Comparison of ENCODE assay signal across 32 cellular contexts in genomic region chr6:46862381-46862780, GRCh38. TPM values are rescaled to one million over a fixed set of nuclear protein-coding genes. Genes with fewer than 3 reads are reported as not detected.
DNase-seq lines count a peak whose midpoint lies in the region; TF ChIP-seq lines count a peak whose summit lies in the region.
"Had no signal": no experiment of that assay in that cellular context is flagged by ENCODE, and none has a peak within 500 bp of the region (broad histone marks: within the 10 kb centered on the region; RNA-seq: fewer than 3 reads in every experiment).

No MANE protein-coding gene starts in this region.

- no peak overlapping the region for H3K23ac ChIP-seq in trophoblast cell (ENCODE audit: low read length)

- intact Hi-C loops in mammary epithelial cell (cut with micrococcal nuclease) (no loop called here), breast epithelium (cut with DNase I; ENCODE audit: low total_unique reads) (no loop called here)

- H3K18ac ChIP-seq in trophoblast cell (ENCODE audit: low read length): no peak overlapping the region

- H3K79me2 ChIP-seq in mammary epithelial cell (ENCODE audit: insufficient read depth, low read length): no peaks in the 10 kb centered on the region
- no peaks in the 10 kb centered on the region for H3K79me2 ChIP-seq in Loucy (ENCODE audit: insufficient read depth, low read length)
- H3K79me2 ChIP-seq in trophoblast cell (ENCODE audit: control insufficient read depth, insufficient read depth, low read length, poor library complexity): no peaks in the 10 kb centered on the region
- H3K79me2 ChIP-seq: parathyroid adenoma had no signal

- H4K8ac ChIP-seq in trophoblast cell (ENCODE audit: low read depth, low read length): no peak overlapping the region

- H2BK120ac ChIP-seq in trophoblast cell (ENCODE audit: insufficient read depth, low read length, poor library complexity): no peak overlapping the region

- WGBS in mammary epithelial cell (ENCODE audit: low coverage, missing lambda C conversion rate): 96% methylated on average over 2 of the region's 2 CpGs
- WGBS in trophoblast cell (ENCODE audit: extremely low coverage, insufficient coverage, insufficient read length): no CpG with 5 or more reads among the region's 2 CpGs

- DNase-seq in mammary epithelial cell (no peak), breast epithelium (ENCODE audit: low spot score in 2 of 2) (no peak), epithelial cell of proximal tubule (ENCODE audit: low read depth) (no peak), type B pancreatic cell (ENCODE audit: extremely low spot score, unreplicated experiment) (no peak), HPDE6-E6E7 (ENCODE audit: extremely low spot score) (no peak), cerebellum (ENCODE audit: low spot score) (no peak), trophoblast cell (no peak)
- DNase-seq: activated effector memory CD4-positive, alpha-beta T cell treated with Interleukin-2 at 50 U/mL for 16 hours; activated naive CD8-positive, alpha-beta T cell treated with anti-CD3 and anti-CD28 coated beads for 36 hours; anterior cingulate cortex; effector memory CD8-positive, alpha-beta T cell; foreskin melanocyte; HCEC 1CT; mesendoderm; NCI-H1436; NCI-H2081; NCI-H226; Right ventricle myocardium superior; spleen; stimulated activated CD4-positive, alpha-beta T cell treated with anti-CD3 and anti-CD28 coated beads, Interleukin-2, amount 100 ng/mL, for 48 hours; T-helper 2 cell; tibial artery had no signal

- H4K12ac ChIP-seq in trophoblast cell (ENCODE audit: low read depth, low read length): no peak overlapping the region

- no peak overlapping the region for H3K27ac Mint-ChIP-seq in type B pancreatic cell
- H3K27ac Mint-ChIP-seq: activated naive CD8-positive, alpha-beta T cell treated with anti-CD3 and anti-CD28 coated beads for 36 hours; effector memory CD8-positive, alpha-beta T cell; neural progenitor cell had no signal

- dilution Hi-C loops in mammary epithelial cell (cut with HindIII; ENCODE audit: low sequenced_read_pairs): no loop called here

- H3K4ac ChIP-seq in trophoblast cell (ENCODE audit: low read depth, low read length): no peak overlapping the region

- H4K91ac ChIP-seq in trophoblast cell (ENCODE audit: low read depth, low read length): no peak overlapping the region

- no peak overlapping the region for H2BK5ac ChIP-seq in trophoblast cell (ENCODE audit: low read depth, low read length, poor library complexity)

- H3K4me3 ChIP-seq in mammary epithelial cell (replicated peaks in 1 of 3; ENCODE audit: insufficient read depth in 1 of 3, low read depth in 2 of 3, low read length in 3 of 3) (no peak overlapping the region), breast epithelium (no peak overlapping the region), Loucy (ENCODE audit: low read length, poor library complexity, severe bottlenecking) (no peak overlapping the region), epithelial cell of proximal tubule (ENCODE audit: low read depth, low read length) (no peak overlapping the region), trophoblast cell (ENCODE audit: low read depth, low read length) (no peak overlapping the region)
- H3K4me3 ChIP-seq: esophagus muscularis mucosa, neural progenitor cell, right atrium auricular region, spleen, tibial artery had no signal

- TF ChIP-seq POLR2A in breast epithelium (IDR thresholded peaks at IDR 0.05): no peak

- no peaks in the 10 kb centered on the region for H3K79me1 ChIP-seq in trophoblast cell (ENCODE audit: low read length)

- no peak overlapping the region for H2AK5ac ChIP-seq in trophoblast cell (ENCODE audit: low read length)

- H2AFZ ChIP-seq in mammary epithelial cell (ENCODE audit: low read depth, low read length) (no peak overlapping the region), Loucy (ENCODE audit: low read length) (no peak overlapping the region), trophoblast cell (ENCODE audit: insufficient read depth, low read length, poor library complexity) (no peak overlapping the region)
- H2AFZ ChIP-seq: neural progenitor cell, parathyroid adenoma had no signal

- H3K4me1 ChIP-seq in mammary epithelial cell (ENCODE audit: insufficient read depth, low read length) (no peaks in the 10 kb centered on the region), breast epithelium (no peaks in the 10 kb centered on the region), Loucy (ENCODE audit: insufficient read depth, low read length, poor library complexity, severe bottlenecking) (no peaks in the 10 kb centered on the region), trophoblast cell (ENCODE audit: control insufficient read depth in 1 of 2, insufficient read depth in 2 of 2, low read length in 2 of 2) (peaks cover 0 to 1% of the 10 kb centered on the region in 2 experiments)
- H3K4me1 ChIP-seq: esophagus muscularis mucosa, neural progenitor cell, right atrium auricular region, spleen, tibial artery had no signal

- H3K36me3 ChIP-seq in mammary epithelial cell (ENCODE audit: insufficient read depth, low read length): no peaks in the 10 kb centered on the region
- H3K36me3 ChIP-seq in breast epithelium: no peaks in the 10 kb centered on the region
- no peaks in the 10 kb centered on the region for H3K36me3 ChIP-seq in Loucy (ENCODE audit: insufficient read depth, low read length)
- no peaks in the 10 kb centered on the region for H3K36me3 ChIP-seq in trophoblast cell (ENCODE audit: control insufficient read depth in 1 of 2, insufficient read depth in 2 of 2, low read length in 2 of 2)
- H3K36me3 ChIP-seq: neural progenitor cell, tibial artery had no signal

- in situ Hi-C loops in mammary epithelial cell (cut with MboI; ENCODE audit: low sequenced_read_pairs in 2 of 2): loop anchor here (25.0 kb wide), 1 partner anchor 450 kb away; the partner anchor contains the start of gene TNFRSF21 (in 2 of the 2)

- H3K9ac ChIP-seq in mammary epithelial cell (ENCODE audit: insufficient read depth, low read length) (no peak overlapping the region), Loucy (ENCODE audit: low read depth, low read length, poor library complexity, severe bottlenecking) (no peak overlapping the region), trophoblast cell (ENCODE audit: low read length) (no peak overlapping the region)
- H3K9ac ChIP-seq: KMS-11, neural progenitor cell, parathyroid adenoma had no signal

- H3K9me3 ChIP-seq in mammary epithelial cell (replicated peaks; ENCODE audit: insufficient read depth, low read length) (no peaks in the 10 kb centered on the region), breast epithelium (no peaks in the 10 kb centered on the region), Loucy (ENCODE audit: insufficient read depth, low read depth, low read length) (no peaks in the 10 kb centered on the region), trophoblast cell (ENCODE audit: insufficient read depth, low read depth, low read length) (no peaks in the 10 kb centered on the region)
- H3K9me3 ChIP-seq: esophagus muscularis mucosa, right atrium auricular region, spleen, tibial artery had no signal

- H3K27me3 Mint-ChIP-seq in type B pancreatic cell: no peaks in the 10 kb centered on the region

- no peak overlapping the region for H3K4me3 Mint-ChIP-seq in type B pancreatic cell
- H3K4me3 Mint-ChIP-seq: activated naive CD8-positive, alpha-beta T cell treated with anti-CD3 and anti-CD28 coated beads for 36 hours; effector memory CD8-positive, alpha-beta T cell; neural progenitor cell had no signal

- H3K9me3 Mint-ChIP-seq in type B pancreatic cell: no peaks in the 10 kb centered on the region
- H3K9me3 Mint-ChIP-seq: activated naive CD8-positive, alpha-beta T cell treated with anti-CD3 and anti-CD28 coated beads for 36 hours; effector memory CD8-positive, alpha-beta T cell; neural progenitor cell had no signal

- no peak overlapping the region for H3K14ac ChIP-seq in trophoblast cell (ENCODE audit: low read length)

- CTCF ChIA-PET in mammary epithelial cell (lab: Charles Lee; ENCODE audit: low non-redundant PET): interaction anchor here (0.7 kb wide), 2 partner anchors 8 to 661 kb away, joined by 3 to 43 read pairs; no protein-coding TSS in a partner anchor

- BruUV-seq in mammary epithelial cell (replicated peaks; lab: Mats Ljungman, UMichigan): no TSS peak

- H3K4me1 Mint-ChIP-seq in type B pancreatic cell (ENCODE audit: unreplicated experiment): no peaks in the 10 kb centered on the region
- H3K4me1 Mint-ChIP-seq: activated naive CD8-positive, alpha-beta T cell treated with anti-CD3 and anti-CD28 coated beads for 36 hours; neural progenitor cell had no signal

- no peaks in the 10 kb centered on the region for H3K27me3 ChIP-seq in mammary epithelial cell (ENCODE audit: insufficient read depth, low read length)
- no peaks in the 10 kb centered on the region for H3K27me3 ChIP-seq in breast epithelium
- no peaks in the 10 kb centered on the region for H3K27me3 ChIP-seq in Loucy (ENCODE audit: insufficient read depth, low read length, poor library complexity, severe bottlenecking)
- H3K27me3 ChIP-seq in trophoblast cell (ENCODE audit: insufficient read depth, low read length): no peaks in the 10 kb centered on the region
- H3K27me3 ChIP-seq: esophagus muscularis mucosa, neural progenitor cell, right atrium auricular region, spleen, tibial artery had no signal

- H4K20me1 ChIP-seq in mammary epithelial cell (ENCODE audit: insufficient read depth, low read length) (no peaks in the 10 kb centered on the region), Loucy (ENCODE audit: insufficient read depth, low read length, poor library complexity, severe bottlenecking) (no peaks in the 10 kb centered on the region)

- H3K27ac ChIP-seq in mammary epithelial cell (ENCODE audit: insufficient read depth, low read depth, low read length) (no peak overlapping the region), breast epithelium (no peak overlapping the region), trophoblast cell (ENCODE audit: low read depth, low read length) (no peak overlapping the region)
- H3K27ac ChIP-seq: esophagus muscularis mucosa, HL-60, KMS-11, neural progenitor cell, parathyroid adenoma, right atrium auricular region, spleen, tibial artery had no signal

- no peaks in the 10 kb centered on the region for H3K9me2 ChIP-seq in Loucy (replicated peaks; ENCODE audit: low read depth, low read length)

- no peaks in the 10 kb centered on the region for H3F3A ChIP-seq in Loucy (ENCODE audit: low read depth)

- TF ChIP-seq CTCF in mammary epithelial cell (conservative IDR thresholded peaks at IDR 0.05 in 1 of 2, IDR thresholded peaks at IDR 0.05 in 1 of 2; ENCODE audit: extremely low read depth in 1 of 2, insufficient read depth in 1 of 2, low read depth in 1 of 2, low read length in 2 of 2) (peak; percentile 3 to 12), breast epithelium (IDR thresholded peaks at IDR 0.05) (no peak), Loucy (conservative IDR thresholded peaks at IDR 0.05; ENCODE audit: low read length) (peak; percentile 46), epithelial cell of proximal tubule (conservative IDR thresholded peaks at IDR 0.05; ENCODE audit: low read depth, low read length) (peak; percentile 24), type B pancreatic cell (conservative IDR thresholded peaks at IDR 0.05) (peak; percentile 26)

- no peaks in the 10 kb centered on the region for H3K36me3 Mint-ChIP-seq in type B pancreatic cell
- H3K36me3 Mint-ChIP-seq: activated naive CD8-positive, alpha-beta T cell treated with anti-CD3 and anti-CD28 coated beads for 36 hours; neural progenitor cell had no signal

- H2BK12ac ChIP-seq in trophoblast cell (ENCODE audit: low read length): no peak overlapping the region

- H3K4me2 ChIP-seq in mammary epithelial cell (ENCODE audit: insufficient read depth, low read depth, low read length): no peak overlapping the region
- H3K4me2 ChIP-seq in Loucy (ENCODE audit: low read depth, low read length, poor library complexity, severe bottlenecking): no peak overlapping the region
- no peak overlapping the region for H3K4me2 ChIP-seq in trophoblast cell (ENCODE audit: low read length)
- H3K4me2 ChIP-seq: KMS-11, neural progenitor cell had no signal

RNA-seq across cellular contexts. Expression of gene ADGRF5, which starts 59.4 kb away (rescaled TPM):
- total RNA-seq in mammary epithelial cell (1 to 10 TPM in 1 of 2 donors, under 1 TPM in 1; 0.09 to 1.5 TPM), breast epithelium (10 to 100 TPM; 22.5 to 43.4 (median 41.6) TPM), epithelial cell of proximal tubule (0.06 and 0.14 TPM in 2 replicates), type B pancreatic cell (ENCODE audit: low replicate concordance) (0.58 and 1.2 TPM in 2 replicates), cerebellum (8.0 TPM)
- polyA plus RNA-seq in mammary epithelial cell: 0.01 TPM
- not detected for polyA minus RNA-seq in mammary epithelial cell
- polyA plus RNA-seq in trophoblast cell (2013): 0.25 and 0.30 TPM in 2 replicates
- total RNA-seq: activated CD8-positive, alpha-beta memory T cell treated with anti-CD3 and anti-CD28 coated beads for 36 hours; activated naive CD8-positive, alpha-beta T cell treated with anti-CD3 and anti-CD28 coated beads for 36 hours; G401 had no signal
- polyA plus RNA-seq: BJ had no signal

Comparison
In these comparisons a context has a peak if more than half of its experiments do, and no peak if none do; other contexts are left out.
1. CTCF ChIP-seq: peak in mammary epithelial cell (2 of 2), Loucy (single experiment), epithelial cell of proximal tubule (single experiment) and type B pancreatic cell (single experiment); none in breast epithelium (0 of 3).